9 cellular contexts compared by ENCODE assay signal in the genomic region with DNA sequence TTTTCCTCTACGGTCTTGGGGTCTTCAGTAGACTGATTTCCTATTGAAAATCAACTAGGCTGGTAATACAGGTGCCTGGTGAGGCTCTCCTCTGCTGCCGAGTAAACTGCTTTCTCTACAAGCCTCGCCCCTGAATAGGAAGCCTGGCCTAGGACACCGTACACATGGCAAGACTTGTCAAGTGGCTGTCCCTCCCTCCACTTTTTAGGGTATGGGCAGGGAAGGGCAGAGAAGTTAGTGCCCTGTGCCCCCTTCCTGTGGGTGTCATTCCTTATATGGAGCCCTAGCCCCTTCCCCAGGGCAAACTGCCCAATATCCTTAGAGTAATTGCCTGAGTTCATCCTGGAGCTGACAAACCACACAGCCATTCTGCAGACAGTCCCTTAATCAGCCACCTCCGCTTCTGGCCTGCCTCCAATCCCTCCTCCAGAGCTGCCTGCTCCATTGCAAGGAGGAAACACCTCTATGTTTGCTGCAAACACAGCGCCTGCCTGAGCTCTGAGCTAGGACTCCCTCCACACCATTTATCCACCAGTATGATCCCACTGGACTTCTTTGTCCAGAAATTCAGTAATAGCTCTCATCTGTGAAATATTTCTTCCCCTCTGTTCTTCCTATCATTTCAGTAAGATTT.
DNase-seq lines count a peak whose midpoint lies in the region; ATAC-seq and TF ChIP-seq lines count a peak whose summit lies in the region.
"Had no signal": no experiment of that assay in that cellular context is flagged by ENCODE, and none has a peak within 500 bp of the region (broad histone marks: within the 10 kb centered on the region; RNA-seq: fewer than 3 reads in every experiment).

No MANE protein-coding gene starts in this region.

- H3K27ac Mint-ChIP-seq in Calu3 (ENCODE audit: unreplicated experiment): no peak overlapping the region

- CTCF ChIA-PET in Calu3 (lab: Charles Lee): no interaction called here

- H3K27me3 ChIP-seq in RWPE2 (ENCODE audit: insufficient read depth, poor library complexity, severe bottlenecking) (no peaks in the 10 kb centered on the region), foreskin keratinocyte (no peaks in the 10 kb centered on the region)

- H3K4me1 ChIP-seq in RWPE2 (ENCODE audit: insufficient read depth, poor library complexity, severe bottlenecking): no peaks in the 10 kb centered on the region
- H3K4me1 ChIP-seq in foreskin keratinocyte: no peaks in the 10 kb centered on the region

- H3K27me3 Mint-ChIP-seq in Calu3 (ENCODE audit: unreplicated experiment): no peaks in the 10 kb centered on the region

- TF ChIP-seq CTCF in Calu3 (IDR thresholded peaks at IDR 0.05; ENCODE audit: unreplicated experiment): no peak
- TF ChIP-seq CTCF in RWPE2 (IDR thresholded peaks at IDR 0.05; ENCODE audit: poor library complexity, severe bottlenecking): no peak
- no peak for TF ChIP-seq CTCF in foreskin keratinocyte (conservative IDR thresholded peaks at IDR 0.05)

- H3K27ac ChIP-seq in RWPE2 (ENCODE audit: poor library complexity, severe bottlenecking) (no peak overlapping the region), foreskin keratinocyte (no peak overlapping the region)

- BruUV-seq in Calu3 (replicated peaks; lab: Mats Ljungman, UMichigan): no TSS peak

- H3K4me1 Mint-ChIP-seq in Calu3 (ENCODE audit: low read depth, unreplicated experiment): peaks cover 20% of the 10 kb centered on the region

- H3K4me3 Mint-ChIP-seq in Calu3 (ENCODE audit: low read depth, unreplicated experiment): no peak overlapping the region

- DNase-seq in Calu3: peak; percentile 63
- no peak for DNase-seq in RWPE2 (ENCODE audit: low spot score)
- DNase-seq in foreskin keratinocyte: peak in 1 of 2 donors; percentile 13
- DNase-seq in pons (ENCODE audit: low spot score): peak; percentile 33
- no peak for DNase-seq in 8988T
- no peak for DNase-seq in SKM-1 (lab: John Stamatoyannopoulos, UW; ENCODE audit: unreplicated experiment)
- DNase-seq in GM19238 (ENCODE audit: insufficient read length, low spot score): no peak

- ATAC-seq in RWPE2 (ENCODE audit: low read depth): peak; percentile 74
- peak; percentile 75 for ATAC-seq in foreskin keratinocyte
- no peak for ATAC-seq in HG03025 (IDR thresholded peaks at IDR 0.05; ENCODE audit: low FRiP score, unreplicated experiment)
- ATAC-seq: GM12878 had no signal

- intact Hi-C loops in Calu3 (cut with micrococcal nuclease; ENCODE audit: unreplicated experiment): loop anchor here (5.0 kb wide), 1 partner anchor 37 kb away; no protein-coding TSS in a partner anchor

- H3K9me3 Mint-ChIP-seq in Calu3 (ENCODE audit: low read depth, unreplicated experiment): no peaks in the 10 kb centered on the region

- H3K36me3 ChIP-seq in RWPE2 (ENCODE audit: low read depth): no peaks in the 10 kb centered on the region

- no peaks in the 10 kb centered on the region for H3K36me3 Mint-ChIP-seq in Calu3 (ENCODE audit: insufficient read depth, unreplicated experiment)

- no peaks in the 10 kb centered on the region for H3K9me3 ChIP-seq in RWPE2 (ENCODE audit: severe bottlenecking)

- H3K4me3 ChIP-seq in RWPE2 (ENCODE audit: severe bottlenecking): no peak overlapping the region
- H3K4me3 ChIP-seq: GM12878 had no signal

Comparison
In these comparisons a context has a peak if more than half of its experiments do, and no peak if none do; other contexts are left out.
1. DNase-seq: peak in Calu3 (single experiment) and pons (single experiment); none in RWPE2 (single experiment), 8988T (single experiment), SKM-1 (single experiment) and GM19238 (single experiment).